Comparison of ENCODE assay signal across 30 cellular contexts in genomic region chr7:39577229-39577874, GRCh38.
"Had no signal": no experiment of that assay in that cellular context is flagged by ENCODE, and none has a peak within 500 bp of the region (broad histone marks: within the 10 kb centered on the region; RNA-seq: fewer than 3 reads in every experiment).

No MANE protein-coding gene starts in this region.

- ATAC-seq: naive thymus-derived CD4-positive, alpha-beta T cell; natural killer cell; pancreas; sciatic nerve; stimulated activated memory B cell treated with anti-CD40 and anti-IgM and Interleukin-4, amounts not matched to agents 10 μg/mL and 1 μg/mL and 100 μg/mL, for 72 hours; upper lobe of right lung had no signal

- H2AFZ ChIP-seq: neural progenitor cell had no signal

- H3K4me2 ChIP-seq: neural progenitor cell, smooth muscle cell had no signal

- H3K36me3 ChIP-seq: neutrophil, pancreas, prostate gland, uterus had no signal

- FAIRE-seq: pancreas had no signal

- H3K9me3 ChIP-seq: neutrophil, pancreas, prostate gland, right atrium auricular region, spleen, suprapubic skin, testis, tibial artery, transverse colon, upper lobe of right lung, uterus had no signal

- H3K27ac Mint-ChIP-seq: natural killer cell; nephron; stimulated activated memory B cell treated with anti-CD40 and anti-IgM and Interleukin-4, amounts not matched to agents 10 μg/mL and 1 μg/mL and 100 μg/mL, for 72 hours; stimulated activated naive CD8-positive, alpha-beta T cell treated with anti-CD3 and anti-CD28 coated beads, Interleukin-15, Interleukin-2, amounts not matched to agents 100 ng/mL and 50 ng/mL, for 24 hours; type B pancreatic cell had no signal

- H3K4me1 ChIP-seq: neural progenitor cell, pancreas, prostate gland, right atrium auricular region, spleen, suprapubic skin, testis, tibial artery, upper lobe of right lung, uterus had no signal

- H3K27ac ChIP-seq: neural progenitor cell, neutrophil, pancreas, prostate gland, right atrium auricular region, skin epidermis, spleen, suprapubic skin, testis, tibial artery, transverse colon, upper lobe of right lung, uterus had no signal

- H3K27me3 ChIP-seq: neural progenitor cell, neutrophil, pancreas, right atrium auricular region, spleen, suprapubic skin, testis, tibial artery, transverse colon, upper lobe of right lung, uterus had no signal

- H3K27me3 Mint-ChIP-seq: naive thymus-derived CD4-positive, alpha-beta T cell; stimulated activated memory B cell treated with anti-CD40 and anti-IgM and Interleukin-4, amounts not matched to agents 10 μg/mL and 1 μg/mL and 100 μg/mL, for 72 hours; stimulated activated naive CD8-positive, alpha-beta T cell treated with anti-CD3 and anti-CD28 coated beads, Interleukin-15, Interleukin-2, amounts not matched to agents 100 ng/mL and 50 ng/mL, for 24 hours; type B pancreatic cell had no signal

- H3K36me3 Mint-ChIP-seq: natural killer cell had no signal

- DNase-seq: naive thymus-derived CD4-positive, alpha-beta T cell; natural killer cell; nucleus accumbens; retina; spleen; stimulated activated CD4-positive, alpha-beta T cell treated with anti-CD3 and anti-CD28 coated beads, Interleukin-12 subunit alpha, Interleukin-12 subunit beta, amount 100 ng/mL, for 4 hours; stimulated activated CD4-positive, alpha-beta T cell treated with anti-CD3 and anti-CD28 coated beads, Interleukin-1b, Interleukin-23, amount 100 ng/mL, for 48 hours; stimulated activated CD4-positive, alpha-beta T cell treated with anti-CD3 and anti-CD28 coated beads, Interleukin-4, amount 100 ng/mL, for 1 hour; stimulated activated CD4-positive, alpha-beta T cell treated with anti-CD3 and anti-CD28 coated beads, Interleukin-4, amount 100 ng/mL, for 4 hours; stimulated activated CD8-positive, alpha-beta memory T cell treated with anti-CD3 and anti-CD28 coated beads, Interleukin-4, amount 100 ng/mL, for 48 hours; stimulated activated naive CD4-positive, alpha-beta T cell; substantia nigra; testis; tibial artery; transverse colon; upper lobe of right lung; uterus had no signal

- H3K4me3 ChIP-seq: neural progenitor cell, pancreas, prostate gland, right atrium auricular region, skin epidermis, smooth muscle cell, spleen, suprapubic skin, testis, tibial artery, transverse colon, upper lobe of right lung, uterus had no signal

- H3K4me3 Mint-ChIP-seq: naive thymus-derived CD4-positive, alpha-beta T cell; natural killer cell; nephron; neural progenitor cell; stimulated activated memory B cell treated with anti-CD40 and anti-IgM and Interleukin-4, amounts not matched to agents 10 μg/mL and 1 μg/mL and 100 μg/mL, for 72 hours; stimulated activated naive CD8-positive, alpha-beta T cell treated with anti-CD3 and anti-CD28 coated beads, Interleukin-15, Interleukin-2, amounts not matched to agents 100 ng/mL and 50 ng/mL, for 24 hours; type B pancreatic cell had no signal

- H3K9ac ChIP-seq: neural progenitor cell had no signal

- H3K4me1 Mint-ChIP-seq: natural killer cell, nephron had no signal
